ENCODE assay signal across 8 cellular contexts in the genomic region with DNA sequence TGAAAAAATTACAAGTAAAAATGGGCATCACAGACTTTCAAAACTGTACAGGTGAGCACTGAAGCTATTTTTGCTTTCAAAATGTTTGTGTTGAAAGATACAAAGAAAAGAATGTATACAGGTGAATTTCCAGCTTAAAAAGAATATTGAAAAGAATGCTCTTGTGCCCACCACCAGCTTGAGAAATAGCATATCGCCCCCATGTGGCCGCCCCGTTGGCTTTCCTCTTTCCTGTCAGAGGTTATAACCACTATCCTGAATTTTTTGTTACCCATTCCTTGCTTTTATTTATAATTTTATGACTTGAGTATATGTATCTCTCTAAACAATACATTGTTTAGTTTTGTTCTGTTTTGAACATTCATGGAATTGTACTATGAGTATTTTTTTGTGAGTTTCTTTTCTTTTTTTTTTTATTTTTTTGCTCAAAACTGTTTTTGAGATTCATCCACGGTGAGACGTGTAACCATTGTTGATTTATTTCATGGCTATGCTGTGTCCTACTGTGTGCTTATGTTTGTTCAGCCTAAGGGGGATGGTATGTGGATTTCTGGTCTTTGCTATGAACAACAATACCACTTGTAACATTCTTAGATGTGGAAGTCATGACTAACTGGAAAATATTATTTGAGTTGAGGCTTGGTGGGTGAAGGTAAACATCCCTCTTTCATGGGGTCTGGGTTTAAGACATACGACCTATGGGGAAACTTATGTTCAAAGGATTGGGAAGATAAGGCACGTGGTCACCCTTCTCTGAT. TPM values are rescaled to one million over a fixed set of nuclear protein-coding genes. Genes with fewer than 3 reads are reported as not detected.
DNase-seq lines count a peak whose midpoint lies in the region; ATAC-seq, FAIRE-seq and TF ChIP-seq lines count a peak whose summit lies in the region.

No MANE protein-coding gene starts in this region.

- TF ChIP-seq POLR2A in endothelial cell of umbilical vein (IDR thresholded peaks at IDR 0.05; ENCODE audit: low read depth, low read length), result no peak

- DNase-seq in A673 (ENCODE audit: low spot score) (peak; percentile 62), ELR (ENCODE audit: low read depth) (peak; percentile 55), NCI-H748 (lab: John Stamatoyannopoulos, UW; ENCODE audit: unreplicated experiment) (peak; percentile 72), endothelial cell of umbilical vein (ENCODE audit: low read depth, low spot score) (peak; percentile 39), urothelium cell line (ENCODE audit: low spot score) (peak; percentile 36), right atrium auricular region (ENCODE audit: low spot score) (no peak), GOT3 (lab: John Stamatoyannopoulos, UW) (no peak)

- no peak for ATAC-seq in GM21515 (IDR thresholded peaks at IDR 0.05; ENCODE audit: unreplicated experiment)

- H3K9me1 ChIP-seq in endothelial cell of umbilical vein (replicated peaks; ENCODE audit: control insufficient read depth, extremely low read depth, insufficient read depth, low read length), result no peaks in the 10 kb centered on the region

- intact Hi-C loops in A673 (cut with micrococcal nuclease; ENCODE audit: unreplicated experiment) (no loop called here), endothelial cell of umbilical vein (cut with micrococcal nuclease) (no loop called here)

- H3K27me3 ChIP-seq in A673 (replicated peaks; ENCODE audit: insufficient read depth, low read depth, low read length, poor library complexity), result no peaks in the 10 kb centered on the region
- H3K27me3 ChIP-seq in endothelial cell of umbilical vein (ENCODE audit: control insufficient read depth in 2 of 2, insufficient read depth in 2 of 2, low read length in 2 of 2), result peaks cover 0 to 2% of the 10 kb centered on the region in 2 experiments
- no peaks in the 10 kb centered on the region for H3K27me3 ChIP-seq in right atrium auricular region

- BruUV-seq in A673 (replicated peaks; lab: Mats Ljungman, UMichigan), result no TSS peak
- no TSS peak for BruUV-seq in endothelial cell of umbilical vein (replicated peaks; lab: Mats Ljungman, UMichigan)

- no peaks in the 10 kb centered on the region for H3K79me2 ChIP-seq in endothelial cell of umbilical vein (ENCODE audit: control insufficient read depth, insufficient read depth, low read length)

- TF ChIP-seq CTCF in A673 (conservative IDR thresholded peaks at IDR 0.05; ENCODE audit: low read depth, low read length), result peak; percentile 88
- TF ChIP-seq CTCF in endothelial cell of umbilical vein (IDR thresholded peaks at IDR 0.05; ENCODE audit: extremely low read depth in 1 of 2, insufficient read depth in 1 of 2, low read depth in 1 of 2, low read length in 2 of 2), result peak; percentile 59 to 62
- peak in 1 of 2 donors; percentile 17 for TF ChIP-seq CTCF in right atrium auricular region (IDR thresholded peaks at IDR 0.05)

- POLR2A ChIA-PET in A673 (lab: Charles Lee; ENCODE audit: low non-redundant PET), result no interaction called here
- POLR2A ChIA-PET in endothelial cell of umbilical vein (lab: Charles Lee), result interaction anchor here (0.7 kb wide), 1 partner anchor 447 kb away, joined by 3 read pairs; no protein-coding TSS in a partner anchor

- H3K4me2 ChIP-seq in endothelial cell of umbilical vein (ENCODE audit: insufficient read depth, low read length), result no peak overlapping the region

- H3K4me3 ChIP-seq in A673 (ENCODE audit: low read depth, low read length, poor library complexity, severe bottlenecking) (no peak overlapping the region), endothelial cell of umbilical vein (replicated peaks in 1 of 3; ENCODE audit: insufficient read depth in 1 of 3, low read depth in 1 of 3, low read length in 3 of 3) (no peak overlapping the region), right atrium auricular region (no peak overlapping the region)

- dilution Hi-C loops in endothelial cell of umbilical vein (cut with MboI; ENCODE audit: extremely low pct_ligation_motif_present, low sequenced_read_pairs), result no loop called here

- H4K20me1 ChIP-seq in endothelial cell of umbilical vein (replicated peaks; ENCODE audit: control insufficient read depth, extremely low read depth, insufficient read depth, low read length), result no peaks in the 10 kb centered on the region

- H3K27ac ChIP-seq in A673 (ENCODE audit: low read depth, low read length, poor library complexity, severe bottlenecking) (no peak overlapping the region), endothelial cell of umbilical vein (ENCODE audit: insufficient read depth, low read depth, low read length) (no peak overlapping the region), right atrium auricular region (no peak overlapping the region)

- H3K9ac ChIP-seq in endothelial cell of umbilical vein (replicated peaks; ENCODE audit: extremely low read depth, insufficient read depth, low read length), result no peak overlapping the region

- no peak overlapping the region for H2AFZ ChIP-seq in endothelial cell of umbilical vein (ENCODE audit: low read depth, low read length)

- CTCF ChIA-PET in A673 (lab: Charles Lee) (interaction anchor here (0.5 to 0.7 kb wide), 4 partner anchors 65 to 913 kb away, joined by 3 to 16 read pairs (median 6); no protein-coding TSS in a partner anchor), endothelial cell of umbilical vein (lab: Charles Lee) (interaction anchor here (0.7 to 1.2 kb wide), 11 partner anchors 8 to 527 kb away, joined by 3 to 17 read pairs (median 4); partner anchors contain the start of gene TRPM8)

- FAIRE-seq in endothelial cell of umbilical vein (lab: Jason Lieb, UNC), result no peak
- no peak for FAIRE-seq in urothelium cell line (lab: Jason Lieb, UNC)

- H3K36me3 ChIP-seq in A673 (ENCODE audit: insufficient read depth, low read length, poor library complexity, severe bottlenecking), result no peaks in the 10 kb centered on the region
- no peaks in the 10 kb centered on the region for H3K36me3 ChIP-seq in endothelial cell of umbilical vein (ENCODE audit: control insufficient read depth in 2 of 2, extremely low read depth in 1 of 2, insufficient read depth in 2 of 2, low read length in 2 of 2)
- no peaks in the 10 kb centered on the region for H3K36me3 ChIP-seq in right atrium auricular region

- H3K9me3 ChIP-seq in A673 (ENCODE audit: low read depth, low read length, poor library complexity, severe bottlenecking) (no peaks in the 10 kb centered on the region), endothelial cell of umbilical vein (replicated peaks; ENCODE audit: control insufficient read depth, insufficient read depth, low read length) (no peaks in the 10 kb centered on the region), right atrium auricular region (no peaks in the 10 kb centered on the region)

- H3K4me1 ChIP-seq in A673 (ENCODE audit: insufficient read depth, low read length, poor library complexity, severe bottlenecking), result peaks cover 12% of the 10 kb centered on the region
- H3K4me1 ChIP-seq in endothelial cell of umbilical vein (ENCODE audit: control insufficient read depth, extremely low read depth, insufficient read depth, low read length), result no peaks in the 10 kb centered on the region
- H3K4me1 ChIP-seq in right atrium auricular region, result no peaks in the 10 kb centered on the region

TF ChIP-seq in endothelial cell of umbilical vein, 7 proteins besides CTCF, POLR2A, EP300 and RAD21:
- TF ChIP-seq, protein P1, sequence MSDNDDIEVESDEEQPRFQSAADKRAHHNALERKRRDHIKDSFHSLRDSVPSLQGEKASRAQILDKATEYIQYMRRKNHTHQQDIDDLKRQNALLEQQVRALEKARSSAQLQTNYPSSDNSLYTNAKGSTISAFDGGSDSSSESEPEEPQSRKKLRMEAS (IDR thresholded peaks at IDR 0.05; ENCODE audit: insufficient read depth, insufficient read length), result no peak
- TF ChIP-seq JUN (IDR thresholded peaks at IDR 0.05; ENCODE audit: borderline replicate concordance, insufficient read depth, insufficient read length, low read depth) (no peak), POLR2AphosphoS5 (IDR thresholded peaks at IDR 0.05; ENCODE audit: insufficient read depth, low read depth, low read length) (no peak), MYC (IDR thresholded peaks at IDR 0.05; ENCODE audit: low read depth, low read length) (no peak), GATA2 (IDR thresholded peaks at IDR 0.05; ENCODE audit: insufficient read depth, insufficient read length, low read depth, low read length) (no peak), EZH2 (IDR thresholded peaks at IDR 0.05; ENCODE audit: borderline replicate concordance, low read depth, low read length, severe bottlenecking) (no peak), FOS (IDR thresholded peaks at IDR 0.05; ENCODE audit: borderline replicate concordance, insufficient read depth, low read length) (no peak)
TF ChIP-seq in endothelial cell of umbilical vein: peak in this region for 0.

RNA-seq across cellular contexts. Expression of gene TRPM8, which starts 11.6 kb away (rescaled TPM):
- total RNA-seq in A673 (2021) (3.6 and 8.9 TPM in 2 replicates), endothelial cell of umbilical vein (not detected in 2 replicates), right atrium auricular region (not detected)
- not detected in 2 replicates for polyA plus RNA-seq in endothelial cell of umbilical vein
- not detected in 2 replicates for polyA plus RNA-seq in endothelial cell of umbilical vein (2011; cell fraction: cytosol; rRNA removed)
- polyA plus RNA-seq in endothelial cell of umbilical vein (2011; cell fraction: nucleus; rRNA removed), result not detected in 2 replicates
- polyA plus RNA-seq in endothelial cell of umbilical vein (2012), result not detected in 2 replicates
- polyA minus RNA-seq in endothelial cell of umbilical vein, result not detected in 2 replicates
- not detected for polyA minus RNA-seq in endothelial cell of umbilical vein (2011; cell fraction: cytosol; rRNA and poly(A)+ RNA removed)
- not detected in 2 replicates for polyA minus RNA-seq in endothelial cell of umbilical vein (2011; cell fraction: nucleus; rRNA and poly(A)+ RNA removed)

Comparison
In these comparisons a context has a peak if more than half of its experiments do, and no peak if none do; other contexts are left out.
1. DNase-seq: peak in A673 (single experiment), ELR (single experiment), NCI-H748 (single experiment), endothelial cell of umbilical vein (single experiment) and urothelium cell line (single experiment); none in right atrium auricular region (single experiment) and GOT3 (single experiment).